In the genomic region with DNA sequence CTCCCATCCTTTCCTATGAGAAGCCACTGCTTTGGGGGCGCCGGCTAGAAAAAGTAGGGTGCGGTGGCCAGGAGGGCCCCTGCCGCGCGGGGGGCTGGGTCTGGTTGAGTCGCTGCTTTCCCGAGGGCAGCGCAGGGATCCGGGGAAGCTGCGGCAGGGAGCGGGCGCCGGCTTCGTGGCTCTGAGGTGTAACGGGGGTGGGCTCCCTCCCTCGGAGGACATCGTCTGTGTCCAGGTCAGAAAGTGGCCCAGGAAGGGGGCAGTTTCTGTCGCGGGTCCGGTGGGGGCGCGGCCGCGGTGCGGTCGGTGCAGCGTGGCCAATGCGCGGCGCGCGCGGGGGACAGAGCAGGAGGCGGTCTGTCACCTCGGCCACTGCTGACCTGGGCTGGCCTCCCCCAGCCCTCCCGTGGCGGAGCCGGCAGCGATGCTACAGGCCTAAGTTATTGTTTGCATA, we compare ENCODE assay signal across 1 cellular context.
TF ChIP-seq lines count a peak whose summit lies in the region.

No MANE protein-coding gene starts in this region.

TF ChIP-seq in HepG2, 621 proteins besides CTCF, POLR2A, EP300 and RAD21 (continued from another document):
- TF ChIP-seq HNF1A (IDR thresholded peaks at IDR 0.05; ENCODE audit: low read depth) (no peak), HNF1A (CRISPR knock-in tag; IDR thresholded peaks at IDR 0.05; ENCODE audit: borderline replicate concordance) (no peak), ZBTB1 (CRISPR knock-in tag; IDR thresholded peaks at IDR 0.05; ENCODE audit: borderline replicate concordance) (no peak), ZNF513 (CRISPR knock-in tag; conservative IDR thresholded peaks at IDR 0.05) (no peak), ZNF510 (CRISPR knock-in tag; IDR thresholded peaks at IDR 0.05; ENCODE audit: low read depth) (no peak), ZNF543 (CRISPR knock-in tag; IDR thresholded peaks at IDR 0.05) (no peak), THYN1 (CRISPR knock-in tag; IDR thresholded peaks at IDR 0.05; ENCODE audit: borderline replicate concordance, low read depth) (no peak), GATAD1 (CRISPR knock-in tag; IDR thresholded peaks at IDR 0.05) (no peak), ZNF431 (CRISPR knock-in tag; IDR thresholded peaks at IDR 0.05; ENCODE audit: borderline replicate concordance, low read depth) (no peak), NFYB (CRISPR knock-in tag; IDR thresholded peaks at IDR 0.05) (no peak), GABPB1 (CRISPR knock-in tag; IDR thresholded peaks at IDR 0.05) (peak; percentile 43; the same call in 1 of the 2 replicates), NR2F6 (IDR thresholded peaks at IDR 0.05) (no peak), NR2F6 (CRISPR knock-in tag; IDR thresholded peaks at IDR 0.05) (no peak), HIVEP1 (CRISPR knock-in tag; IDR thresholded peaks at IDR 0.05) (no peak), TFDP1 (CRISPR knock-in tag; IDR thresholded peaks at IDR 0.05; ENCODE audit: borderline replicate concordance) (peak; percentile 17; the same call in 1 of the 2 replicates), ARNT (IDR thresholded peaks at IDR 0.05) (no peak), ZFP91 (CRISPR knock-in tag; IDR thresholded peaks at IDR 0.05; ENCODE audit: borderline replicate concordance) (no peak), ZNF501 (CRISPR knock-in tag; IDR thresholded peaks at IDR 0.05) (peak; percentile 48; the same call in 1 of the 2 replicates), ZNF230 (CRISPR knock-in tag; IDR thresholded peaks at IDR 0.05) (no peak), HCFC1 (IDR thresholded peaks at IDR 0.05; ENCODE audit: low read depth, low read length) (no peak), BRD4 (CRISPR knock-in tag; IDR thresholded peaks at IDR 0.05) (no peak), ZNF460 (CRISPR knock-in tag; IDR thresholded peaks at IDR 0.05; ENCODE audit: borderline replicate concordance) (no peak), KDM2A (CRISPR knock-in tag; IDR thresholded peaks at IDR 0.05; ENCODE audit: borderline replicate concordance, low read depth) (peak; percentile 97), RXRB (CRISPR knock-in tag; IDR thresholded peaks at IDR 0.05; ENCODE audit: borderline replicate concordance) (peak; percentile 15; the same call in 1 of the 2 replicates), ELF4 (CRISPR knock-in tag; IDR thresholded peaks at IDR 0.05; ENCODE audit: borderline replicate concordance) (no peak), FLYWCH1 (CRISPR knock-in tag; IDR thresholded peaks at IDR 0.05) (no peak), ZNF790 (CRISPR knock-in tag; IDR thresholded peaks at IDR 0.05; ENCODE audit: borderline replicate concordance) (no peak), PLRG1 (conservative IDR thresholded peaks at IDR 0.05) (no peak), ZNF282 (IDR thresholded peaks at IDR 0.05; ENCODE audit: partially characterized antibody) (no peak), HDAC2 (CRISPR knock-in tag; IDR thresholded peaks at IDR 0.05) (no peak), FOXP1 (IDR thresholded peaks at IDR 0.05) (no peak), FOXP1 (CRISPR knock-in tag; IDR thresholded peaks at IDR 0.05) (no peak), NFE2 (CRISPR knock-in tag; IDR thresholded peaks at IDR 0.05) (no peak)
- TF ChIP-seq, protein P1, sequence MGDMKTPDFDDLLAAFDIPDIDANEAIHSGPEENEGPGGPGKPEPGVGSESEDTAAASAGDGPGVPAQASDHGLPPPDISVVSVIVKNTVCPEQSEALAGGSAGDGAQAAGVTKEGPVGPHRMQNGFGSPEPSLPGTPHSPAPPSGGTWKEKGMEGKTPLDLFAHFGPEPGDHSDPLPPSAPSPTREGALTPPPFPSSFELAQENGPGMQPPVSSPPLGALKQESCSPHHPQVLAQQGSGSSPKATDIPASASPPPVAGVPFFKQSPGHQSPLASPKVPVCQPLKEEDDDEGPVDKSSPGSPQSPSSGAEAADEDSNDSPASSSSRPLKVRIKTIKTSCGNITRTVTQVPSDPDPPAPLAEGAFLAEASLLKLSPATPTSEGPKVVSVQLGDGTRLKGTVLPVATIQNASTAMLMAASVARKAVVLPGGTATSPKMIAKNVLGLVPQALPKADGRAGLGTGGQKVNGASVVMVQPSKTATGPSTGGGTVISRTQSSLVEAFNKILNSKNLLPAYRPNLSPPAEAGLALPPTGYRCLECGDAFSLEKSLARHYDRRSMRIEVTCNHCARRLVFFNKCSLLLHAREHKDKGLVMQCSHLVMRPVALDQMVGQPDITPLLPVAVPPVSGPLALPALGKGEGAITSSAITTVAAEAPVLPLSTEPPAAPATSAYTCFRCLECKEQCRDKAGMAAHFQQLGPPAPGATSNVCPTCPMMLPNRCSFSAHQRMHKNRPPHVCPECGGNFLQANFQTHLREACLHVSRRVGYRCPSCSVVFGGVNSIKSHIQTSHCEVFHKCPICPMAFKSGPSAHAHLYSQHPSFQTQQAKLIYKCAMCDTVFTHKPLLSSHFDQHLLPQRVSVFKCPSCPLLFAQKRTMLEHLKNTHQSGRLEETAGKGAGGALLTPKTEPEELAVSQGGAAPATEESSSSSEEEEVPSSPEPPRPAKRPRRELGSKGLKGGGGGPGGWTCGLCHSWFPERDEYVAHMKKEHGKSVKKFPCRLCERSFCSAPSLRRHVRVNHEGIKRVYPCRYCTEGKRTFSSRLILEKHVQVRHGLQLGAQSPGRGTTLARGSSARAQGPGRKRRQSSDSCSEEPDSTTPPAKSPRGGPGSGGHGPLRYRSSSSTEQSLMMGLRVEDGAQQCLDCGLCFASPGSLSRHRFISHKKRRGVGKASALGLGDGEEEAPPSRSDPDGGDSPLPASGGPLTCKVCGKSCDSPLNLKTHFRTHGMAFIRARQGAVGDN (CRISPR knock-in tag; IDR thresholded peaks at IDR 0.05) = peak; percentile 66
- TF ChIP-seq, protein P2, sequence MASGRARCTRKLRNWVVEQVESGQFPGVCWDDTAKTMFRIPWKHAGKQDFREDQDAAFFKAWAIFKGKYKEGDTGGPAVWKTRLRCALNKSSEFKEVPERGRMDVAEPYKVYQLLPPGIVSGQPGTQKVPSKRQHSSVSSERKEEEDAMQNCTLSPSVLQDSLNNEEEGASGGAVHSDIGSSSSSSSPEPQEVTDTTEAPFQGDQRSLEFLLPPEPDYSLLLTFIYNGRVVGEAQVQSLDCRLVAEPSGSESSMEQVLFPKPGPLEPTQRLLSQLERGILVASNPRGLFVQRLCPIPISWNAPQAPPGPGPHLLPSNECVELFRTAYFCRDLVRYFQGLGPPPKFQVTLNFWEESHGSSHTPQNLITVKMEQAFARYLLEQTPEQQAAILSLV (CRISPR knock-in tag; IDR thresholded peaks at IDR 0.05; ENCODE audit: borderline replicate concordance) = no peak
- TF ChIP-seq, protein P3, sequence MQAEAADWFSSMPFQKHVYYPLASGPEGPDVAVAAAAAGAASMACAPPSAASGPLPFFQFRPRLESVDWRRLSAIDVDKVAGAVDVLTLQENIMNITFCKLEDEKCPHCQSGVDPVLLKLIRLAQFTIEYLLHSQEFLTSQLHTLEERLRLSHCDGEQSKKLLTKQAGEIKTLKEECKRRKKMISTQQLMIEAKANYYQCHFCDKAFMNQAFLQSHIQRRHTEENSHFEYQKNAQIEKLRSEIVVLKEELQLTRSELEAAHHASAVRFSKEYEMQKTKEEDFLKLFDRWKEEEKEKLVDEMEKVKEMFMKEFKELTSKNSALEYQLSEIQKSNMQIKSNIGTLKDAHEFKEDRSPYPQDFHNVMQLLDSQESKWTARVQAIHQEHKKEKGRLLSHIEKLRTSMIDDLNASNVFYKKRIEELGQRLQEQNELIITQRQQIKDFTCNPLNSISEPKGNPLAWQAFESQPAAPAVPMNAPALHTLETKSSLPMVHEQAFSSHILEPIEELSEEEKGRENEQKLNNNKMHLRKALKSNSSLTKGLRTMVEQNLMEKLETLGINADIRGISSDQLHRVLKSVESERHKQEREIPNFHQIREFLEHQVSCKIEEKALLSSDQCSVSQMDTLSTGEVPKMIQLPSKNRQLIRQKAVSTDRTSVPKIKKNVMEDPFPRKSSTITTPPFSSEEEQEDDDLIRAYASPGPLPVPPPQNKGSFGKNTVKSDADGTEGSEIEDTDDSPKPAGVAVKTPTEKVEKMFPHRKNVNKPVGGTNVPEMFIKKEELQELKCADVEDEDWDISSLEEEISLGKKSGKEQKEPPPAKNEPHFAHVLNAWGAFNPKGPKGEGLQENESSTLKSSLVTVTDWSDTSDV (CRISPR knock-in tag; IDR thresholded peaks at IDR 0.05) = no peak
- TF ChIP-seq, protein P4, sequence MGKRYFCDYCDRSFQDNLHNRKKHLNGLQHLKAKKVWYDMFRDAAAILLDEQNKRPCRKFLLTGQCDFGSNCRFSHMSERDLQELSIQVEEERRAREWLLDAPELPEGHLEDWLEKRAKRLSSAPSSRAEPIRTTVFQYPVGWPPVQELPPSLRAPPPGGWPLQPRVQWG (CRISPR knock-in tag; IDR thresholded peaks at IDR 0.05; ENCODE audit: borderline replicate concordance, low read depth) = no peak
- TF ChIP-seq, protein P5, sequence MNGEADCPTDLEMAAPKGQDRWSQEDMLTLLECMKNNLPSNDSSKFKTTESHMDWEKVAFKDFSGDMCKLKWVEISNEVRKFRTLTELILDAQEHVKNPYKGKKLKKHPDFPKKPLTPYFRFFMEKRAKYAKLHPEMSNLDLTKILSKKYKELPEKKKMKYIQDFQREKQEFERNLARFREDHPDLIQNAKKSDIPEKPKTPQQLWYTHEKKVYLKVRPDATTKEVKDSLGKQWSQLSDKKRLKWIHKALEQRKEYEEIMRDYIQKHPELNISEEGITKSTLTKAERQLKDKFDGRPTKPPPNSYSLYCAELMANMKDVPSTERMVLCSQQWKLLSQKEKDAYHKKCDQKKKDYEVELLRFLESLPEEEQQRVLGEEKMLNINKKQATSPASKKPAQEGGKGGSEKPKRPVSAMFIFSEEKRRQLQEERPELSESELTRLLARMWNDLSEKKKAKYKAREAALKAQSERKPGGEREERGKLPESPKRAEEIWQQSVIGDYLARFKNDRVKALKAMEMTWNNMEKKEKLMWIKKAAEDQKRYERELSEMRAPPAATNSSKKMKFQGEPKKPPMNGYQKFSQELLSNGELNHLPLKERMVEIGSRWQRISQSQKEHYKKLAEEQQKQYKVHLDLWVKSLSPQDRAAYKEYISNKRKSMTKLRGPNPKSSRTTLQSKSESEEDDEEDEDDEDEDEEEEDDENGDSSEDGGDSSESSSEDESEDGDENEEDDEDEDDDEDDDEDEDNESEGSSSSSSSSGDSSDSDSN (CRISPR knock-in tag; IDR thresholded peaks at IDR 0.05) = 0 out of 2 replicates have a peak, but pooled peaks have one; percentile 23
